Comparison of ENCODE assay signal across 21 cellular contexts in the genomic region with DNA sequence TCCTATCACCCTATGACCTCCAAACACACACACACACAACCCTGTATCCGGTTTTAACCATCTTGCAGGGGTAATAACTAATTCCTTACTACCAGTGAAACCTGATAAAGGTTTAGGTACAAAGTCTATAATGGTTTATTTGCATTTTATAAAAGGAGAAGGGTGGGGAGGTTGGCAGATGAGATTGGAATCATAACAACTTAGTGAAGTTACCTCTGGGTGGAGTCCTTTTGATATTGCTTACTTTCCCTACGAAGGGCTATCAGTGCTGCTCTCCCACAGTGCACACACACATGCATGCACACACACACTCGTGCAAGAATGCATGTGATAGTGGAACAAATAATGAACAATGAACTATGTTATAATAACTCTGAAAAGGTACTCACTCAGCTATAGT. TPM values are rescaled to one million over a fixed set of nuclear protein-coding genes. Genes with fewer than 3 reads are reported as not detected.
DNase-seq lines count a peak whose midpoint lies in the region; ATAC-seq and TF ChIP-seq lines count a peak whose summit lies in the region.
"Had no signal": no experiment of that assay in that cellular context is flagged by ENCODE, and none has a peak within 500 bp of the region (broad histone marks: within the 10 kb centered on the region; RNA-seq: fewer than 3 reads in every experiment).

No MANE protein-coding gene starts in this region.

- no peak overlapping the region for H3K27ac ChIP-seq in HEK293 (ENCODE audit: extremely low read depth, low read depth, low read length)
- H3K27ac ChIP-seq: SK-N-MC had no signal

- intact Hi-C loops in mucosa of descending colon (cut with DNase I, micrococcal nuclease), result no loop called here

- DNase-seq in COLO668 (lab: John Stamatoyannopoulos, UW; ENCODE audit: unreplicated experiment) (peak; percentile 8), NCI-H748 (lab: John Stamatoyannopoulos, UW; ENCODE audit: unreplicated experiment) (peak; percentile 53), mucosa of descending colon (peak in 2 of 3 donors; percentile 36 to 44), hepatic stellate cell (ENCODE audit: low spot score) (no peak)
- DNase-seq in activated naive CD8-positive, alpha-beta T cell treated with anti-CD3 and anti-CD28 coated beads, Interleukin-2, amount 50 U/mL, for 24 hours, result no peak
- DNase-seq: ACHN; C1 segment of cervical spinal cord; GOT3; NCI-H1105 treated with DMSO at 0.1 percent for 48 hours; NCI-H1694 treated with DMSO at 0.1 percent for 48 hours; NCI-H2107; NCI-H2227 treated with DMSO at 0.1 percent for 48 hours; NCI-H524 treated with DMSO at 0.1 percent for 48 hours; NK-92 treated with Interleukin-12 subunit alpha and Interleukin-12 subunit beta, amount 100 ng/mL, for 24 hours; SHP77; T-cell had no signal

- H3K9me3 ChIP-seq in HEK293 (ENCODE audit: control insufficient read depth, insufficient read depth, low read depth, low read length), result no peaks in the 10 kb centered on the region
- H3K9me3 ChIP-seq in mucosa of descending colon, result no peaks in the 10 kb centered on the region

- H3K27ac Mint-ChIP-seq in stimulated activated memory B cell treated with anti-CD40 and anti-IgM and Interleukin-4, amounts not matched to agents 10 μg/mL and 1 μg/mL and 100 μg/mL, for 72 hours, result no peak overlapping the region
- no peak overlapping the region for H3K27ac Mint-ChIP-seq in activated naive CD8-positive, alpha-beta T cell treated with anti-CD3 and anti-CD28 coated beads, Interleukin-2, amount 50 U/mL, for 24 hours
- H3K27ac Mint-ChIP-seq: T-cell had no signal

- no peaks in the 10 kb centered on the region for H3K27me3 Mint-ChIP-seq in stimulated activated memory B cell treated with anti-CD40 and anti-IgM and Interleukin-4, amounts not matched to agents 10 μg/mL and 1 μg/mL and 100 μg/mL, for 72 hours
- H3K27me3 Mint-ChIP-seq in activated naive CD8-positive, alpha-beta T cell treated with anti-CD3 and anti-CD28 coated beads, Interleukin-2, amount 50 U/mL, for 24 hours, result no peaks in the 10 kb centered on the region

- CTCF ChIA-PET in HEK293 (lab: Yijun Ruan, JAX), result no interaction called here

- H3K4me1 ChIP-seq in HEK293 (ENCODE audit: control insufficient read depth, insufficient read depth, low read length) (peaks cover 10% of the 10 kb centered on the region), mucosa of descending colon (ENCODE audit: low read depth) (peaks cover 13% of the 10 kb centered on the region)

- H3K9me3 Mint-ChIP-seq in stimulated activated memory B cell treated with anti-CD40 and anti-IgM and Interleukin-4, amounts not matched to agents 10 μg/mL and 1 μg/mL and 100 μg/mL, for 72 hours, result no peaks in the 10 kb centered on the region
- no peaks in the 10 kb centered on the region for H3K9me3 Mint-ChIP-seq in activated naive CD8-positive, alpha-beta T cell treated with anti-CD3 and anti-CD28 coated beads, Interleukin-2, amount 50 U/mL, for 24 hours
- H3K9me3 Mint-ChIP-seq: T-cell had no signal

- no peaks in the 10 kb centered on the region for H3K36me3 ChIP-seq in HEK293 (ENCODE audit: control insufficient read depth in 2 of 2, insufficient read depth in 1 of 2, low read length in 2 of 2)
- no peaks in the 10 kb centered on the region for H3K36me3 ChIP-seq in mucosa of descending colon (ENCODE audit: low read depth)

- POLR2A ChIA-PET in HEK293 (lab: Yijun Ruan, JAX), result no interaction called here

- peaks cover 31% of the 10 kb centered on the region for H3K4me1 Mint-ChIP-seq in stimulated activated memory B cell treated with anti-CD40 and anti-IgM and Interleukin-4, amounts not matched to agents 10 μg/mL and 1 μg/mL and 100 μg/mL, for 72 hours
- no peaks in the 10 kb centered on the region for H3K4me1 Mint-ChIP-seq in activated naive CD8-positive, alpha-beta T cell treated with anti-CD3 and anti-CD28 coated beads, Interleukin-2, amount 50 U/mL, for 24 hours
- H3K4me1 Mint-ChIP-seq: T-cell had no signal

- H3K4me3 ChIP-seq in HEK293 (ENCODE audit: low read depth, low read length), result no peak overlapping the region
- H3K4me3 ChIP-seq in mucosa of descending colon, result no peak overlapping the region
- H3K4me3 ChIP-seq: K562, SK-N-MC had no signal

- no peaks in the 10 kb centered on the region for H3K36me3 Mint-ChIP-seq in stimulated activated memory B cell treated with anti-CD40 and anti-IgM and Interleukin-4, amounts not matched to agents 10 μg/mL and 1 μg/mL and 100 μg/mL, for 72 hours
- H3K36me3 Mint-ChIP-seq in activated naive CD8-positive, alpha-beta T cell treated with anti-CD3 and anti-CD28 coated beads, Interleukin-2, amount 50 U/mL, for 24 hours (ENCODE audit: low read depth), result no peaks in the 10 kb centered on the region
- H3K36me3 Mint-ChIP-seq: T-cell had no signal

- no peak overlapping the region for H3K4me3 Mint-ChIP-seq in stimulated activated memory B cell treated with anti-CD40 and anti-IgM and Interleukin-4, amounts not matched to agents 10 μg/mL and 1 μg/mL and 100 μg/mL, for 72 hours
- H3K4me3 Mint-ChIP-seq in activated naive CD8-positive, alpha-beta T cell treated with anti-CD3 and anti-CD28 coated beads, Interleukin-2, amount 50 U/mL, for 24 hours, result no peak overlapping the region
- H3K4me3 Mint-ChIP-seq: T-cell had no signal

- ATAC-seq in mucosa of descending colon, result peak; percentile 93
- ATAC-seq in stimulated activated memory B cell treated with anti-CD40 and anti-IgM and Interleukin-4, amounts not matched to agents 10 μg/mL and 1 μg/mL and 100 μg/mL, for 72 hours, result no peak
- ATAC-seq in activated naive CD8-positive, alpha-beta T cell treated with anti-CD3 and anti-CD28 coated beads, Interleukin-2, amount 50 U/mL, for 24 hours, result no peak
- ATAC-seq: HCT116, K562, T-cell had no signal

- TF ChIP-seq CTCF in HEK293 (tag by site-specific recombination; IDR thresholded peaks at IDR 0.05) (no peak), mucosa of descending colon (IDR thresholded peaks at IDR 0.05) (no peak)

TF ChIP-seq in HEK293, 187 proteins besides CTCF, POLR2A, EP300 and RAD21:
- TF ChIP-seq ZBTB20 (tag by site-specific recombination; IDR thresholded peaks at IDR 0.05), result no peak
- 0 out of 2 replicates have a peak, but pooled peaks have one; percentile 14 for TF ChIP-seq ZNF660 (tag by site-specific recombination; IDR thresholded peaks at IDR 0.05)
- TF ChIP-seq, protein P1, sequence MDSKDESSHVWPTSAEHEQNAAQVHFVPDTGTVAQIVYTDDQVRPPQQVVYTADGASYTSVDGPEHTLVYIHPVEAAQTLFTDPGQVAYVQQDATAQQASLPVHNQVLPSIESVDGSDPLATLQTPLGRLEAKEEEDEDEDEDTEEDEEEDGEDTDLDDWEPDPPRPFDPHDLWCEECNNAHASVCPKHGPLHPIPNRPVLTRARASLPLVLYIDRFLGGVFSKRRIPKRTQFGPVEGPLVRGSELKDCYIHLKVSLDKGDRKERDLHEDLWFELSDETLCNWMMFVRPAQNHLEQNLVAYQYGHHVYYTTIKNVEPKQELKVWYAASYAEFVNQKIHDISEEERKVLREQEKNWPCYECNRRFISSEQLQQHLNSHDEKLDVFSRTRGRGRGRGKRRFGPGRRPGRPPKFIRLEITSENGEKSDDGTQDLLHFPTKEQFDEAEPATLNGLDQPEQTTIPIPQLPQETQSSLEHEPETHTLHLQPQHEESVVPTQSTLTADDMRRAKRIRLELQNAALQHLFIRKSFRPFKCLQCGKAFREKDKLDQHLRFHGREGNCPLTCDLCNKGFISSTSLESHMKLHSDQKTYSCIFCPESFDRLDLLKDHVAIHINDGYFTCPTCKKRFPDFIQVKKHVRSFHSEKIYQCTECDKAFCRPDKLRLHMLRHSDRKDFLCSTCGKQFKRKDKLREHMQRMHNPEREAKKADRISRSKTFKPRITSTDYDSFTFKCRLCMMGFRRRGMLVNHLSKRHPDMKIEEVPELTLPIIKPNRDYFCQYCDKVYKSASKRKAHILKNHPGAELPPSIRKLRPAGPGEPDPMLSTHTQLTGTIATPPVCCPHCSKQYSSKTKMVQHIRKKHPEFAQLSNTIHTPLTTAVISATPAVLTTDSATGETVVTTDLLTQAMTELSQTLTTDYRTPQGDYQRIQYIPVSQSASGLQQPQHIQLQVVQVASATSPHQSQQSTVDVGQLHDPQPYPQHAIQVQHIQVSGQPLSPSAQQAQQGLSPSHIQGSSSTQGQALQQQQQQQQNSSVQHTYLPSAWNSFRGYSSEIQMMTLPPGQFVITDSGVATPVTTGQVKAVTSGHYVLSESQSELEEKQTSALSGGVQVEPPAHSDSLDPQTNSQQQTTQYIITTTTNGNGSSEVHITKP (tag by site-specific recombination; IDR thresholded peaks at IDR 0.05), result peak; percentile 52

RNA-seq across cellular contexts. Expression of a gene that starts 56.1 kb away (rescaled TPM):
- total RNA-seq in mucosa of descending colon, result 10 to 100 TPM; 11.1 to 32.4 (median 13.3) TPM
- total RNA-seq: K562 had no signal

Comparison
In these comparisons a context has a peak if more than half of its experiments do, and no peak if none do; other contexts are left out.
1. DNase-seq: peak in COLO668 (single experiment), NCI-H748 (single experiment) and mucosa of descending colon (2 of 3); none in activated naive CD8-positive, alpha-beta T cell treated with anti-CD3 and anti-CD28 coated beads, Interleukin-2, amount 50 U/mL, for 24 hours (single experiment) and hepatic stellate cell (single experiment).